1 cellular context compared by ENCODE assay signal in genomic region chr20:48738399-48739304, GRCh38.
TF ChIP-seq lines count a peak whose summit lies in the region.

No MANE protein-coding gene starts in this region.

TF ChIP-seq in HepG2, 621 proteins besides CTCF, POLR2A, EP300 and RAD21 (continued from another document and continues in another):
- TF ChIP-seq ZBTB40 (IDR thresholded peaks at IDR 0.05): no peak
- TF ChIP-seq ZBTB40 (CRISPR knock-in tag; IDR thresholded peaks at IDR 0.05): peak; percentile 46; the same call in 1 of the 2 replicates
- peak; percentile 59; the same call in 1 of the 2 replicates for TF ChIP-seq GATAD2A (CRISPR knock-in tag; IDR thresholded peaks at IDR 0.05)
- peak; percentile 70 for TF ChIP-seq MED1 (CRISPR knock-in tag; IDR thresholded peaks at IDR 0.05)
- TF ChIP-seq ZNF367 (CRISPR knock-in tag; IDR thresholded peaks at IDR 0.05; ENCODE audit: borderline replicate concordance): no peak
- TF ChIP-seq FOXA3 (CRISPR knock-in tag; IDR thresholded peaks at IDR 0.05): peak; percentile 55; the same call in 1 of the 2 replicates
- TF ChIP-seq ATF7-NPFF (CRISPR knock-in tag; IDR thresholded peaks at IDR 0.05; ENCODE audit: low read depth): no peak
- TF ChIP-seq TOE1 (CRISPR knock-in tag; IDR thresholded peaks at IDR 0.05): no peak
- no peak for TF ChIP-seq DZIP1 (CRISPR knock-in tag; IDR thresholded peaks at IDR 0.05)
- TF ChIP-seq ZNF772 (CRISPR knock-in tag; IDR thresholded peaks at IDR 0.05): no peak
- no peak for TF ChIP-seq TFE3 (CRISPR knock-in tag; IDR thresholded peaks at IDR 0.05)
- TF ChIP-seq GTF3A (CRISPR knock-in tag; conservative IDR thresholded peaks at IDR 0.05): no peak
- no peak for TF ChIP-seq ZNF510 (CRISPR knock-in tag; IDR thresholded peaks at IDR 0.05; ENCODE audit: low read depth)
- TF ChIP-seq GMEB2 (CRISPR knock-in tag; IDR thresholded peaks at IDR 0.05; ENCODE audit: low read depth): no peak
- no peak for TF ChIP-seq ZNF225 (CRISPR knock-in tag; IDR thresholded peaks at IDR 0.05)
- TF ChIP-seq ZBTB3 (CRISPR knock-in tag; IDR thresholded peaks at IDR 0.05; ENCODE audit: borderline replicate concordance, low read depth): peak; percentile 59; the same call in 1 of the 2 replicates
- TF ChIP-seq SIN3A (IDR thresholded peaks at IDR 0.05; ENCODE audit: borderline replicate concordance, low read depth, low read length): 0 out of 2 replicates have a peak, but pooled peaks have one; percentile 11
- TF ChIP-seq HMGA1 (CRISPR knock-in tag; conservative IDR thresholded peaks at IDR 0.05): no peak
- TF ChIP-seq BCL3 (CRISPR knock-in tag; IDR thresholded peaks at IDR 0.05): 0 out of 2 replicates have a peak, but pooled peaks have one; percentile 47
- TF ChIP-seq SNAPC4 (CRISPR knock-in tag; IDR thresholded peaks at IDR 0.05): no peak
- TF ChIP-seq PRDM15 (CRISPR knock-in tag; IDR thresholded peaks at IDR 0.05): no peak
- TF ChIP-seq ZNF605 (CRISPR knock-in tag; IDR thresholded peaks at IDR 0.05): no peak
- no peak for TF ChIP-seq SAFB2 (CRISPR knock-in tag; IDR thresholded peaks at IDR 0.05; ENCODE audit: borderline replicate concordance, low read depth)
- peak; percentile 90 for TF ChIP-seq ZNF7 (CRISPR knock-in tag; IDR thresholded peaks at IDR 0.05)
- no peak for TF ChIP-seq HMG20B (CRISPR knock-in tag; conservative IDR thresholded peaks at IDR 0.05)
